Comparison of ENCODE assay signal across 17 cellular contexts in genomic region chr1:181660621-181661020, GRCh38.
DNase-seq lines count a peak whose midpoint lies in the region; ATAC-seq, FAIRE-seq and TF ChIP-seq lines count a peak whose summit lies in the region.
"Had no signal": no experiment of that assay in that cellular context is flagged by ENCODE, and none has a peak within 500 bp of the region (broad histone marks: within the 10 kb centered on the region; RNA-seq: fewer than 3 reads in every experiment).

No MANE protein-coding gene starts in this region.

- intact Hi-C loops in tibial artery (cut with DNase I; ENCODE audit: low total_unique reads) = no loop called here

- FAIRE-seq in RCC 7860 (lab: Jason Lieb, UNC) (no peak), bronchial epithelial cell (lab: Jason Lieb, UNC) (no peak)

- ATAC-seq in HG03378 (IDR thresholded peaks at IDR 0.05; ENCODE audit: unreplicated experiment) = no peak

- H3K9me3 ChIP-seq in tibial artery = no peaks in the 10 kb centered on the region

- H3K4me1 ChIP-seq in tibial artery = no peaks in the 10 kb centered on the region

- no peak overlapping the region for H3K4me3 ChIP-seq in bronchial epithelial cell (ENCODE audit: low read depth, low read length)
- H3K4me3 ChIP-seq in tibial artery = no peak overlapping the region

- TF ChIP-seq CTCF in bronchial epithelial cell (IDR thresholded peaks at IDR 0.05; ENCODE audit: insufficient read depth, low read length, severe bottlenecking) (no peak), tibial artery (IDR thresholded peaks at IDR 0.05) (no peak)

- H3K27ac ChIP-seq in tibial artery = no peak overlapping the region
- H3K27ac ChIP-seq: HL-60 had no signal

- H3K36me3 ChIP-seq in bronchial epithelial cell (ENCODE audit: control insufficient read depth, insufficient read depth, low read length) (no peaks in the 10 kb centered on the region), tibial artery (no peaks in the 10 kb centered on the region)

- peak; percentile 0 for DNase-seq in ELR (ENCODE audit: low read depth)
- DNase-seq in RCC 7860 (ENCODE audit: low spot score) = peak; percentile 64
- peak; percentile 15 for DNase-seq in bronchial epithelial cell (ENCODE audit: low read depth)
- peak; percentile 77 for DNase-seq in kidney tubule cell (ENCODE audit: low spot score)
- no peak for DNase-seq in amniotic stem cell (lab: John Stamatoyannopoulos, UW)
- no peak for DNase-seq in tibial artery
- no peak for DNase-seq in dedifferentiated amniotic fluid mesenchymal stem cell (ENCODE audit: extremely low spot score)
- DNase-seq: C1 segment of cervical spinal cord; CD4-positive, alpha-beta T cell; DND-41; GF-D8; GOT3; H9; IMR-90; KBM-7 had no signal

- no peaks in the 10 kb centered on the region for H3K27me3 ChIP-seq in bronchial epithelial cell (ENCODE audit: control insufficient read depth, insufficient read depth, low read length)
- no peaks in the 10 kb centered on the region for H3K27me3 ChIP-seq in tibial artery

Comparison
In these comparisons a context has a peak if more than half of its experiments do, and no peak if none do; other contexts are left out.
1. DNase-seq: peak in ELR (single experiment), RCC 7860 (single experiment), bronchial epithelial cell (single experiment) and kidney tubule cell (single experiment); none in amniotic stem cell (single experiment), tibial artery (0 of 2) and dedifferentiated amniotic fluid mesenchymal stem cell (single experiment).